In genomic region chr2:219244789-219245147, GRCh38 we compare ENCODE assay signal across 7 cellular contexts. TPM values are rescaled to one million over a fixed set of nuclear protein-coding genes. Genes with fewer than 3 reads are reported as not detected.
DNase-seq lines count a peak whose midpoint lies in the region.

No MANE protein-coding gene starts in this region.

- H3K4me1 ChIP-seq in HUES6 (ENCODE audit: control insufficient read depth, insufficient read depth, low read length) (peaks cover 16% of the 10 kb centered on the region), subcutaneous abdominal adipose tissue (ENCODE audit: control insufficient read depth in 5 of 5, insufficient read depth in 5 of 5, low read length in 5 of 5) (peaks cover 7 to 55% (median 44%) of the 10 kb centered on the region in 5 donors)

- peak overlapping the region; percentile 97 for H3K27ac Mint-ChIP-seq in activated naive CD8-positive, alpha-beta T cell
- H3K27ac Mint-ChIP-seq in immature natural killer cell, result peak overlapping the region; percentile 93 to 98 (median 98)

- H3K4me3 Mint-ChIP-seq in activated naive CD8-positive, alpha-beta T cell, result peak overlapping the region; percentile 97
- peak overlapping the region; percentile 89 to 93 (median 90) for H3K4me3 Mint-ChIP-seq in immature natural killer cell

- H3K27ac ChIP-seq in HUES6 (ENCODE audit: low read depth, low read length) (peak overlapping the region; percentile 68; the same call in 1 of the 2 replicates), subcutaneous abdominal adipose tissue (ENCODE audit: low read depth, low read length) (peak overlapping the region; percentile 83)

- H3K36me3 ChIP-seq in HUES6 (ENCODE audit: control insufficient read depth, insufficient read depth, low read length) (peaks cover 19% of the 10 kb centered on the region), subcutaneous abdominal adipose tissue (ENCODE audit: control insufficient read depth in 5 of 5, insufficient read depth in 5 of 5, low read length in 5 of 5) (peaks cover 0 to 33% (median 16%) of the 10 kb centered on the region in 5 donors)

- H3K9ac ChIP-seq in HUES6 (ENCODE audit: low read length) (peak overlapping the region; percentile 86), subcutaneous abdominal adipose tissue (ENCODE audit: low read length in 5 of 5) (peak overlapping the region in 4 of 5 donors; percentile 89 to 93 (median 92))

- H3K27me3 ChIP-seq in HUES6 (ENCODE audit: control insufficient read depth, insufficient read depth, low read length) (no peaks in the 10 kb centered on the region), subcutaneous abdominal adipose tissue (ENCODE audit: control insufficient read depth in 5 of 5, insufficient read depth in 4 of 5, low read length in 5 of 5) (no peaks in the 10 kb centered on the region)

- H3K9me3 Mint-ChIP-seq in activated naive CD8-positive, alpha-beta T cell (ENCODE audit: low read depth), result no peaks in the 10 kb centered on the region
- no peaks in the 10 kb centered on the region for H3K9me3 Mint-ChIP-seq in immature natural killer cell

- H3K36me3 Mint-ChIP-seq in activated naive CD8-positive, alpha-beta T cell, result no peaks in the 10 kb centered on the region
- H3K36me3 Mint-ChIP-seq in immature natural killer cell, result peaks cover 3 to 13% (median 8%) of the 10 kb centered on the region in 3 donors

- H3K4me3 ChIP-seq in HUES6 (ENCODE audit: low read depth, low read length) (peak overlapping the region; percentile 83), subcutaneous abdominal adipose tissue (ENCODE audit: low read depth in 1 of 5, low read length in 5 of 5) (peak overlapping the region; percentile 84 to 98 (median 92))

- H3K9me3 ChIP-seq in HUES6 (ENCODE audit: control insufficient read depth, insufficient read depth, low read depth, low read length) (no peaks in the 10 kb centered on the region), subcutaneous abdominal adipose tissue (ENCODE audit: control insufficient read depth in 5 of 5, low read length in 5 of 5) (no peaks in the 10 kb centered on the region)

- peaks cover 50% of the 10 kb centered on the region for H3K4me1 Mint-ChIP-seq in activated naive CD8-positive, alpha-beta T cell (ENCODE audit: low read depth)
- H3K4me1 Mint-ChIP-seq in immature natural killer cell, result peaks cover 58 to 61% of the 10 kb centered on the region in 2 donors

- DNase-seq in immature natural killer cell (no peak), SW480 (ENCODE audit: low spot score) (no peak), NOMO-1 treated with dmso at 0.1 percent for 144 hours (lab: John Stamatoyannopoulos, UW; ENCODE audit: unreplicated experiment) (no peak), kidney tubule cell (ENCODE audit: low spot score) (no peak)

- no peaks in the 10 kb centered on the region for H3K27me3 Mint-ChIP-seq in activated naive CD8-positive, alpha-beta T cell
- H3K27me3 Mint-ChIP-seq in immature natural killer cell (ENCODE audit: low read depth in 3 of 3), result peaks cover 12 to 31% (median 26%) of the 10 kb centered on the region in 3 donors

RNA-seq across cellular contexts. Expression of gene GLB1L, which starts 0.5 kb away (rescaled TPM):
- 1 to 10 TPM in 1 of 3 donors, under 1 TPM in 1, not detected in 1; 0.44 to 1.0 TPM for polyA plus RNA-seq in immature natural killer cell

RNA-seq across cellular contexts. Expression of gene STK16, which starts 0.5 kb away (rescaled TPM):
- polyA plus RNA-seq in immature natural killer cell, result 10 to 100 TPM; 26.8 to 35.3 (median 27.6) TPM

RNA-seq across cellular contexts. Expression of gene TUBA4B, which starts 8.3 kb away (rescaled TPM):
- not detected for polyA plus RNA-seq in immature natural killer cell

RNA-seq across cellular contexts. Expression of gene TUBA4A, which starts 8.9 kb away (rescaled TPM):
- 100 to 1,000 TPM in 2 of 3 donors, 10 to 100 TPM in 1; 88.6 to 137 (median 124) TPM for polyA plus RNA-seq in immature natural killer cell

RNA-seq across cellular contexts. Expression of gene ANKZF1, which starts 15.2 kb away (rescaled TPM):
- polyA plus RNA-seq in immature natural killer cell, result 10 to 100 TPM; 11.5 to 28.6 (median 22.4) TPM
